Comparison of ENCODE assay signal across 10 cellular contexts in genomic region chr21:44761011-44761729, GRCh38. TPM values are rescaled to one million over a fixed set of nuclear protein-coding genes. Genes with fewer than 3 reads are reported as not detected.
DNase-seq lines count a peak whose midpoint lies in the region; ATAC-seq lines count a peak whose summit lies in the region.
"Had no signal": no experiment of that assay in that cellular context is flagged by ENCODE, and none has a peak within 500 bp of the region (broad histone marks: within the 10 kb centered on the region; RNA-seq: fewer than 3 reads in every experiment).

No MANE protein-coding gene starts in this region.

- DNase-seq in COLO668 (lab: John Stamatoyannopoulos, UW; ENCODE audit: unreplicated experiment): peak; percentile 74
- DNase-seq in H7: peak; percentile 91
- peak; percentile 87 for DNase-seq in SW480 (ENCODE audit: low spot score)
- DNase-seq in left kidney (ENCODE audit: low read depth, low spot score): peak; percentile 49
- no peak for DNase-seq in hepatic stellate cell (ENCODE audit: low spot score)
- no peak for DNase-seq in activated T-cell treated with anti-CD3 and anti-CD28 coated beads, Interleukin-2, amount 50 U/mL, for 1 hour
- DNase-seq in dermis blood vessel endothelial cell: no peak
- DNase-seq: kidney had no signal

- H3K4me3 ChIP-seq in H7 (ENCODE audit: insufficient read depth, low read depth, low read length): no peak overlapping the region

- H3K27me3 ChIP-seq in H7 (ENCODE audit: control insufficient read depth, insufficient read depth, low read length): no peaks in the 10 kb centered on the region

- no peaks in the 10 kb centered on the region for H3K36me3 ChIP-seq in H7 (replicated peaks; ENCODE audit: control insufficient read depth, insufficient read depth, low read length)

- ATAC-seq in HG03135 (IDR thresholded peaks at IDR 0.05; ENCODE audit: unreplicated experiment): no peak
- ATAC-seq: T-cell had no signal

RNA-seq across cellular contexts. Expression of gene UBE2G2, which starts 40.5 kb away (rescaled TPM):
- 66.4 and 76.8 TPM in 2 replicates for total RNA-seq in H7 (2014; rRNA removed; shearing (Covaris generic))
- total RNA-seq in dermis blood vessel endothelial cell: 74.1 and 85.3 TPM in 2 replicates

RNA-seq across cellular contexts. Expression of gene TSPEAR, which starts 49.8 kb away (rescaled TPM):
- total RNA-seq in H7 (2014; rRNA removed; shearing (Covaris generic)): 1.0 and 1.8 TPM in 2 replicates
- 0.47 and 1.0 TPM in 2 replicates for total RNA-seq in dermis blood vessel endothelial cell
- total RNA-seq: T-cell had no signal

RNA-seq across cellular contexts. Expression of gene SUMO3, which starts 56.7 kb away (rescaled TPM):
- 80.8 and 91.1 TPM in 2 replicates for total RNA-seq in H7 (2014; rRNA removed; shearing (Covaris generic))
- total RNA-seq in dermis blood vessel endothelial cell: 75.2 and 107 TPM in 2 replicates

Comparison
In these comparisons a context has a peak if more than half of its experiments do, and no peak if none do; other contexts are left out.
1. DNase-seq: peak in COLO668 (single experiment), H7 (single experiment), SW480 (single experiment) and left kidney (single experiment); none in hepatic stellate cell (single experiment), activated T-cell treated with anti-CD3 and anti-CD28 coated beads, Interleukin-2, amount 50 U/mL, for 1 hour (single experiment) and dermis blood vessel endothelial cell (single experiment).